Comparison of ENCODE assay signal across 17 cellular contexts in genomic region chr14:77741438-77741837, GRCh38. TPM values are rescaled to one million over a fixed set of nuclear protein-coding genes. Genes with fewer than 3 reads are reported as not detected.
DNase-seq lines count a peak whose midpoint lies in the region; ATAC-seq lines count a peak whose summit lies in the region.
"Had no signal": no experiment of that assay in that cellular context is flagged by ENCODE, and none has a peak within 500 bp of the region (broad histone marks: within the 10 kb centered on the region; RNA-seq: fewer than 3 reads in every experiment).

No MANE protein-coding gene starts in this region.

- H3K4me3 ChIP-seq in CD4-positive, alpha-beta memory T cell (ENCODE audit: low read length in 2 of 2) = no peak overlapping the region
- no peak overlapping the region for H3K4me3 ChIP-seq in mesenchymal stem cell (ENCODE audit: insufficient read depth in 1 of 2, low read depth in 1 of 2, low read length in 2 of 2)

- H3K4ac ChIP-seq in mesenchymal stem cell (ENCODE audit: low read depth in 1 of 2, low read length in 2 of 2) = no peak overlapping the region

- no peak overlapping the region for H3K14ac ChIP-seq in mesenchymal stem cell (ENCODE audit: low read length in 2 of 2)

- H3K4me3 Mint-ChIP-seq in activated naive CD4-positive, alpha-beta T cell treated with anti-CD3 and anti-CD28 coated beads for 36 hours = no peak overlapping the region
- H3K4me3 Mint-ChIP-seq in CD4-positive, alpha-beta memory T cell = peak overlapping the region in 1 of 8 donors; percentile 2
- H3K4me3 Mint-ChIP-seq in activated CD8-positive, alpha-beta T cell treated with anti-CD3 and anti-CD28 coated beads, Interleukin-2, amount 10 ng/mL, durations not matched to agents 7 days and 5 days = no peak overlapping the region
- H3K4me3 Mint-ChIP-seq in memory B cell = no peak overlapping the region

- no peaks in the 10 kb centered on the region for H3K9me3 ChIP-seq in CD4-positive, alpha-beta memory T cell (ENCODE audit: control insufficient read depth in 1 of 2, low read length in 2 of 2)
- no peaks in the 10 kb centered on the region for H3K9me3 ChIP-seq in mesenchymal stem cell (ENCODE audit: control insufficient read depth, low read length)

- H3K18ac ChIP-seq in mesenchymal stem cell (ENCODE audit: low read depth in 1 of 2, low read length in 2 of 2) = no peak overlapping the region

- H3K79me1 ChIP-seq in mesenchymal stem cell (replicated peaks; ENCODE audit: low read length, poor library complexity, severe bottlenecking) = peaks cover 17% of the 10 kb centered on the region

- H3K27me3 ChIP-seq in CD4-positive, alpha-beta memory T cell (ENCODE audit: insufficient read depth, low read length) = no peaks in the 10 kb centered on the region
- H3K27me3 ChIP-seq in mesenchymal stem cell (ENCODE audit: control insufficient read depth in 1 of 2, insufficient read depth in 1 of 2, low read length in 2 of 2) = no peaks in the 10 kb centered on the region

- CTCF ChIA-PET in activated naive CD4-positive, alpha-beta T cell treated with anti-CD3 and anti-CD28 coated beads for 36 hours (lab: Charles Lee) = interaction anchor here (0.5 to 1.4 kb wide), 3 partner anchors 11 to 285 kb away, joined by 3 to 4 read pairs (median 4); partner anchors contain the start of gene SNW1
- CTCF ChIA-PET in CD4-positive, alpha-beta memory T cell (lab: Charles Lee; ENCODE audit: partially characterized antibody) = no interaction called here
- CTCF ChIA-PET in activated CD8-positive, alpha-beta T cell treated with anti-CD3 and anti-CD28 coated beads, Interleukin-2, amount 10 ng/mL, durations not matched to agents 7 days and 5 days (lab: Charles Lee) = interaction anchor here (1.3 kb wide), 2 partner anchors 12 to 22 kb away, joined by 3 to 4 read pairs; no protein-coding TSS in a partner anchor

- no peaks in the 10 kb centered on the region for H3K27me3 Mint-ChIP-seq in activated naive CD4-positive, alpha-beta T cell treated with anti-CD3 and anti-CD28 coated beads for 36 hours (ENCODE audit: low read depth)
- no peaks in the 10 kb centered on the region for H3K27me3 Mint-ChIP-seq in CD4-positive, alpha-beta memory T cell
- H3K27me3 Mint-ChIP-seq in activated CD8-positive, alpha-beta T cell treated with anti-CD3 and anti-CD28 coated beads, Interleukin-2, amount 10 ng/mL, durations not matched to agents 7 days and 5 days (ENCODE audit: low read depth) = no peaks in the 10 kb centered on the region
- H3K27me3 Mint-ChIP-seq in memory B cell = no peaks in the 10 kb centered on the region

- no peak overlapping the region for H3K9ac ChIP-seq in mesenchymal stem cell (ENCODE audit: low read length)

- POLR2A ChIA-PET in CD4-positive, alpha-beta memory T cell (lab: Charles Lee; ENCODE audit: partially characterized antibody) = interaction anchor here (0.6 to 1.6 kb wide), 2 partner anchors 19 to 20 kb away, joined by 3 to 5 read pairs; partner anchors contain the start of gene SNW1
- POLR2A ChIA-PET in activated CD8-positive, alpha-beta T cell treated with anti-CD3 and anti-CD28 coated beads, Interleukin-2, amount 10 ng/mL, durations not matched to agents 7 days and 5 days (lab: Charles Lee) = no interaction called here

- H2BK12ac ChIP-seq in mesenchymal stem cell (ENCODE audit: low read length in 2 of 2) = no peak overlapping the region

- H4K91ac ChIP-seq in mesenchymal stem cell (ENCODE audit: low read length) = no peak overlapping the region

- H2AFZ ChIP-seq in mesenchymal stem cell (ENCODE audit: low read depth, low read length) = no peak overlapping the region

- intact Hi-C loops in activated naive CD4-positive, alpha-beta T cell treated with anti-CD3 and anti-CD28 coated beads for 36 hours (cut with micrococcal nuclease) = no loop called here
- intact Hi-C loops in CD4-positive, alpha-beta memory T cell (cut with micrococcal nuclease) = no loop called here

- peaks cover 33% of the 10 kb centered on the region for H3K4me1 Mint-ChIP-seq in activated naive CD4-positive, alpha-beta T cell treated with anti-CD3 and anti-CD28 coated beads for 36 hours (ENCODE audit: low read depth)
- H3K4me1 Mint-ChIP-seq in CD4-positive, alpha-beta memory T cell = peaks cover 26 to 55% (median 38%) of the 10 kb centered on the region in 4 donors
- H3K4me1 Mint-ChIP-seq in activated CD8-positive, alpha-beta T cell treated with anti-CD3 and anti-CD28 coated beads, Interleukin-2, amount 10 ng/mL, durations not matched to agents 7 days and 5 days (ENCODE audit: low read depth) = peaks cover 10% of the 10 kb centered on the region
- H3K4me1 Mint-ChIP-seq in memory B cell = peaks cover 11% of the 10 kb centered on the region

- H2BK120ac ChIP-seq in mesenchymal stem cell (ENCODE audit: low read depth, low read length) = no peak overlapping the region

- no peak overlapping the region for H3K27ac ChIP-seq in CD4-positive, alpha-beta memory T cell (ENCODE audit: low read depth, low read length)
- H3K27ac ChIP-seq in mesenchymal stem cell (ENCODE audit: low read length, poor library complexity, severe bottlenecking) = no peak overlapping the region

- DNase-seq in activated naive CD4-positive, alpha-beta T cell treated with anti-CD3 and anti-CD28 coated beads for 36 hours = no peak
- DNase-seq in activated naive CD4-positive, alpha-beta T cell treated with anti-CD3 and anti-CD28 coated beads, Interleukin-2, amount 50 U/mL, for 16 hours = no peak
- DNase-seq in CD4-positive, alpha-beta memory T cell = no peak
- DNase-seq in activated CD8-positive, alpha-beta T cell treated with anti-CD3 and anti-CD28 coated beads, Interleukin-2, amount 10 ng/mL, durations not matched to agents 7 days and 5 days = no peak
- DNase-seq in memory B cell (ENCODE audit: low spot score in 2 of 2) (no peak), mesenchymal stem cell (no peak)
- DNase-seq: ACHN, C1 segment of cervical spinal cord, COR-L47, DMS 273 treated with DMSO at 0.1 percent for 48 hours, DND-41, NCI-H1105, NCI-H2081 treated with DMSO at 0.1 percent for 48 hours, NCI-H446 treated with DMSO at 0.1 percent for 48 hours, NCI-H69 had no signal

- peaks cover 24% of the 10 kb centered on the region for H3K36me3 Mint-ChIP-seq in activated naive CD4-positive, alpha-beta T cell treated with anti-CD3 and anti-CD28 coated beads for 36 hours (ENCODE audit: low read depth)
- peaks cover 29 to 63% of the 10 kb centered on the region in 2 donors for H3K36me3 Mint-ChIP-seq in CD4-positive, alpha-beta memory T cell
- peaks cover 52% of the 10 kb centered on the region for H3K36me3 Mint-ChIP-seq in activated CD8-positive, alpha-beta T cell treated with anti-CD3 and anti-CD28 coated beads, Interleukin-2, amount 10 ng/mL, durations not matched to agents 7 days and 5 days (ENCODE audit: low read depth)
- peaks cover 25% of the 10 kb centered on the region for H3K36me3 Mint-ChIP-seq in memory B cell

- no peak overlapping the region for H3K4me2 ChIP-seq in mesenchymal stem cell (ENCODE audit: low read length, poor library complexity, severe bottlenecking)

- peaks cover 11% of the 10 kb centered on the region for H3K4me1 ChIP-seq in CD4-positive, alpha-beta memory T cell (ENCODE audit: insufficient read depth, low read length)
- H3K4me1 ChIP-seq in mesenchymal stem cell (ENCODE audit: control insufficient read depth, insufficient read depth, low read depth, low read length) = no peaks in the 10 kb centered on the region

- H2BK15ac ChIP-seq in mesenchymal stem cell (ENCODE audit: low read depth, poor library complexity, severe bottlenecking) = no peak overlapping the region

- H3K27ac Mint-ChIP-seq in activated naive CD4-positive, alpha-beta T cell treated with anti-CD3 and anti-CD28 coated beads for 36 hours = peak overlapping the region; percentile 58
- peak overlapping the region in 4 of 7 donors; percentile 5 to 72 (median 25) for H3K27ac Mint-ChIP-seq in CD4-positive, alpha-beta memory T cell
- H3K27ac Mint-ChIP-seq in activated CD8-positive, alpha-beta T cell treated with anti-CD3 and anti-CD28 coated beads, Interleukin-2, amount 10 ng/mL, durations not matched to agents 7 days and 5 days = peak overlapping the region; percentile 48
- peak overlapping the region; percentile 28 for H3K27ac Mint-ChIP-seq in memory B cell

- H3K36me3 ChIP-seq in CD4-positive, alpha-beta memory T cell (ENCODE audit: insufficient read depth, low read length) = peaks cover 29% of the 10 kb centered on the region
- H3K36me3 ChIP-seq in mesenchymal stem cell (ENCODE audit: control insufficient read depth in 1 of 2, insufficient read depth in 2 of 2, low read depth in 1 of 2, low read length in 2 of 2) = peaks cover 17 to 72% of the 10 kb centered on the region in 2 experiments

- H4K8ac ChIP-seq in mesenchymal stem cell (ENCODE audit: low read length) = no peak overlapping the region

- no peak overlapping the region for H2BK5ac ChIP-seq in mesenchymal stem cell (ENCODE audit: low read depth, low read length, poor library complexity, severe bottlenecking)

- no peak overlapping the region for H3K23ac ChIP-seq in mesenchymal stem cell (ENCODE audit: low read length in 2 of 2)

- WGBS in mesenchymal stem cell = no CpG with 5 or more reads among the region's 2 CpGs

- H2AK5ac ChIP-seq in mesenchymal stem cell (ENCODE audit: low read length, severe bottlenecking) = no peak overlapping the region

- no peak for ATAC-seq in activated CD8-positive, alpha-beta T cell treated with anti-CD3 and anti-CD28 coated beads, Interleukin-2, amount 10 ng/mL, durations not matched to agents 7 days and 5 days
- ATAC-seq in memory B cell (ENCODE audit: low read depth) (no peak), GM21529 (IDR thresholded peaks at IDR 0.05; ENCODE audit: unreplicated experiment) (no peak)
- ATAC-seq: Panc1 had no signal

- no peaks in the 10 kb centered on the region for H3K9me3 Mint-ChIP-seq in activated naive CD4-positive, alpha-beta T cell treated with anti-CD3 and anti-CD28 coated beads for 36 hours
- no peaks in the 10 kb centered on the region for H3K9me3 Mint-ChIP-seq in CD4-positive, alpha-beta memory T cell
- H3K9me3 Mint-ChIP-seq in activated CD8-positive, alpha-beta T cell treated with anti-CD3 and anti-CD28 coated beads, Interleukin-2, amount 10 ng/mL, durations not matched to agents 7 days and 5 days (ENCODE audit: insufficient read depth) = no peaks in the 10 kb centered on the region
- H3K9me3 Mint-ChIP-seq in memory B cell = no peaks in the 10 kb centered on the region

RNA-seq across cellular contexts. Expression of gene SNW1, which starts 19.5 kb away (rescaled TPM):
- total RNA-seq in activated naive CD4-positive, alpha-beta T cell treated with anti-CD3 and anti-CD28 coated beads for 36 hours = 100 to 1,000 TPM; 117 to 129 TPM
- total RNA-seq in CD4-positive, alpha-beta memory T cell = 10 to 100 TPM; 92.1 to 99.7 TPM
- 10 to 100 TPM; 54.4 to 90.8 TPM for polyA plus RNA-seq in CD4-positive, alpha-beta memory T cell
- total RNA-seq in activated CD8-positive, alpha-beta T cell treated with anti-CD3 and anti-CD28 coated beads, Interleukin-2, amount 10 ng/mL, durations not matched to agents 7 days and 5 days = 100 to 1,000 TPM in 1 of 2 experiments, 10 to 100 TPM in 1; 94.4 to 100 TPM
- polyA plus RNA-seq in mesenchymal stem cell (2013, experiment 1 of 2) = 81.2 TPM
- 82.2 TPM for polyA plus RNA-seq in mesenchymal stem cell (2013, experiment 2 of 2)

RNA-seq across cellular contexts. Expression of gene SLIRP, which starts 33.5 kb away (rescaled TPM):
- 100 to 1,000 TPM; 134 to 149 TPM for total RNA-seq in activated naive CD4-positive, alpha-beta T cell treated with anti-CD3 and anti-CD28 coated beads for 36 hours
- total RNA-seq in CD4-positive, alpha-beta memory T cell = 10 to 100 TPM; 37.5 to 40.6 TPM
- polyA plus RNA-seq in CD4-positive, alpha-beta memory T cell = 100 to 1,000 TPM; 211 to 334 TPM
- total RNA-seq in activated CD8-positive, alpha-beta T cell treated with anti-CD3 and anti-CD28 coated beads, Interleukin-2, amount 10 ng/mL, durations not matched to agents 7 days and 5 days = 100 to 1,000 TPM in 1 of 2 experiments, 10 to 100 TPM in 1; 92.1 to 101 TPM
- polyA plus RNA-seq in mesenchymal stem cell (2013, experiment 1 of 2) = 411 TPM
- polyA plus RNA-seq in mesenchymal stem cell (2013, experiment 2 of 2) = 403 TPM

RNA-seq across cellular contexts. Expression of gene ALKBH1, which starts 33.6 kb away (rescaled TPM):
- 10 to 100 TPM; 13.5 to 14.5 TPM for total RNA-seq in activated naive CD4-positive, alpha-beta T cell treated with anti-CD3 and anti-CD28 coated beads for 36 hours
- total RNA-seq in CD4-positive, alpha-beta memory T cell = 10 to 100 TPM; 16.2 to 20.1 TPM
- 1 to 10 TPM; 5.8 to 9.7 TPM for polyA plus RNA-seq in CD4-positive, alpha-beta memory T cell
- total RNA-seq in activated CD8-positive, alpha-beta T cell treated with anti-CD3 and anti-CD28 coated beads, Interleukin-2, amount 10 ng/mL, durations not matched to agents 7 days and 5 days = 10 to 100 TPM; 12.9 to 14.8 TPM
- polyA plus RNA-seq in mesenchymal stem cell (2013, experiment 1 of 2) = 8.6 TPM
- polyA plus RNA-seq in mesenchymal stem cell (2013, experiment 2 of 2) = 8.4 TPM

RNA-seq across cellular contexts. Expression of gene ADCK1, which starts 58.5 kb away (rescaled TPM):
- total RNA-seq in activated naive CD4-positive, alpha-beta T cell treated with anti-CD3 and anti-CD28 coated beads for 36 hours = 1 to 10 TPM; 4.2 to 5.1 TPM
- 1 to 10 TPM; 5.3 to 5.6 TPM for total RNA-seq in CD4-positive, alpha-beta memory T cell
- 10 to 100 TPM in 1 of 2 donors, 1 to 10 TPM in 1; 5.2 to 12.0 TPM for polyA plus RNA-seq in CD4-positive, alpha-beta memory T cell
- 1 to 10 TPM; 2.7 to 3.3 TPM for total RNA-seq in activated CD8-positive, alpha-beta T cell treated with anti-CD3 and anti-CD28 coated beads, Interleukin-2, amount 10 ng/mL, durations not matched to agents 7 days and 5 days
- 6.0 TPM for polyA plus RNA-seq in mesenchymal stem cell (2013, experiment 1 of 2)
- 6.1 TPM for polyA plus RNA-seq in mesenchymal stem cell (2013, experiment 2 of 2)
